In genomic region chr7:12889391-12889790, GRCh38 we compare ENCODE assay signal across 24 cellular contexts.
DNase-seq lines count a peak whose midpoint lies in the region; ATAC-seq and TF ChIP-seq lines count a peak whose summit lies in the region.
"Had no signal": no experiment of that assay in that cellular context is flagged by ENCODE, and none has a peak within 500 bp of the region (broad histone marks: within the 10 kb centered on the region; RNA-seq: fewer than 3 reads in every experiment).

No MANE protein-coding gene starts in this region.

- no peaks in the 10 kb centered on the region for H3K4me1 ChIP-seq in colonic mucosa
- H3K4me1 ChIP-seq: left ventricle myocardium inferior, pancreas, testis had no signal

- intact Hi-C loops in colonic mucosa (cut with DNase I): no loop called here

- no peaks in the 10 kb centered on the region for H3K9me3 ChIP-seq in colonic mucosa
- H3K9me3 ChIP-seq: left ventricle myocardium inferior, pancreas, testis had no signal

- H3K27ac ChIP-seq in colonic mucosa: no peak overlapping the region
- H3K27ac ChIP-seq: C4-2B, left ventricle myocardium inferior, pancreas, testis had no signal

- H3K36me3 ChIP-seq in colonic mucosa: no peaks in the 10 kb centered on the region
- H3K36me3 ChIP-seq: left ventricle myocardium inferior, pancreas had no signal

- TF ChIP-seq CTCF in colonic mucosa (IDR thresholded peaks at IDR 0.05): no peak

- DNase-seq in ELR (ENCODE audit: low read depth) (peak; percentile 55), NCI-H226 (peak; percentile 80), fibroblast of gingiva (ENCODE audit: low read depth) (peak; percentile 36), non-pigmented ciliary epithelial cell (ENCODE audit: low read depth) (peak; percentile 18), colonic mucosa (no peak)
- DNase-seq: activated CD4-positive, alpha-beta T cell treated with anti-CD3 and anti-CD28 coated beads, Interleukin-2, amount 10 ng/mL, durations not matched to agents 7 days and 5 days; activated naive CD4-positive, alpha-beta T cell treated with Interleukin-2 at 50 U/mL for 16 hours; activated T-cell treated with anti-CD3 and anti-CD28 coated beads, Interleukin-2, amount 50 U/mL, for 48 hours; hypothalamus; Karpas-422; left ventricle myocardium inferior; natural killer cell; NCI-H2029; NCI-H345; NCI-H82; pancreas; stimulated activated CD4-positive, alpha-beta T cell treated with anti-CD3 and anti-CD28 coated beads, Interleukin-4, amount 100 ng/mL, for 24 hours; stimulated activated naive B cell treated with anti-CD40 and anti-IgM and Interleukin-4, amounts not matched to agents 10 μg/mL and 1 μg/mL and 100 μg/mL, for 72 hours; T1000; testis had no signal

- H3K4me3 ChIP-seq in colonic mucosa: no peak overlapping the region
- H3K4me3 ChIP-seq: left ventricle myocardium inferior, pancreas, testis had no signal

- H3K9ac ChIP-seq in colonic mucosa (ENCODE audit: low read depth in 2 of 2, low read length in 2 of 2): no peak overlapping the region

- ATAC-seq in HG02840 (IDR thresholded peaks at IDR 0.05; ENCODE audit: low FRiP score, unreplicated experiment): no peak
- ATAC-seq in HG02884 (IDR thresholded peaks at IDR 0.05; ENCODE audit: unreplicated experiment): no peak
- no peak for ATAC-seq in HG02642 (IDR thresholded peaks at IDR 0.05; ENCODE audit: poor library complexity, unreplicated experiment)
- ATAC-seq: natural killer cell; pancreas; stimulated activated naive B cell treated with anti-CD40 and anti-IgM and Interleukin-4, amounts not matched to agents 10 μg/mL and 1 μg/mL and 100 μg/mL, for 72 hours had no signal

- no peaks in the 10 kb centered on the region for H3K27me3 ChIP-seq in colonic mucosa
- H3K27me3 ChIP-seq: pancreas, testis had no signal
